In the genomic region with DNA sequence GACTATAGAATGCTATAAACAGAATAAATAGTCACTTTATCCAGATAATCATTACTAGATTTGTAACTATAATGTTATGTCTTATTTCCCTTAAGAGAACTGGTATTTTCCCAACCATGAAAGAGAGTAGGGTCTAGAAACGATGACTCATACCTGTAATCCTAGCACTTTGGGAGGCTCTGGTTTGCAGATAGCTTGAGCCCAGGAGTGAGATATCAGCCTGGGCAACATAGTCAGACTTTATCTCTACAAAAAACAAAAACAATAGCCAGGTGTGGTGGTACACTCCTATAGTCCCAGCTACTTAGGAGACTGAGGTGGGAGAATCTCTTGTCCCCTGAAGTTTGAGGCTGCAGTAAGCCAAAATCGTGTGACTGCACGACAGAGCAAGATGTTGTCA, we compare ENCODE assay signal across 14 cellular contexts. TPM values are rescaled to one million over a fixed set of nuclear protein-coding genes. Genes with fewer than 3 reads are reported as not detected.
A peak's percentile ranks its signal among the peaks of the same experiment; 100 is the strongest.
DNase-seq lines count a peak whose midpoint lies in the region; ATAC-seq and TF ChIP-seq lines count a peak whose summit lies in the region.
"Had no signal": no experiment of that assay in that cellular context is flagged by ENCODE, and none has a peak within 500 bp of the region (broad histone marks: within the 10 kb centered on the region; RNA-seq: fewer than 3 reads in every experiment).

No MANE protein-coding gene starts in this region.

- H3K27ac Mint-ChIP-seq in WTC11, result no peak overlapping the region
- H3K27ac Mint-ChIP-seq: CD14-positive monocyte; CD8-positive, alpha-beta T cell had no signal

- DNase-seq in WTC11 (ENCODE audit: low spot score), result no peak
- peak; percentile 5 for DNase-seq in kidney tubule cell (ENCODE audit: low spot score)
- no peak for DNase-seq in activated CD8-positive, alpha-beta memory T cell treated with anti-CD3 and anti-CD28 coated beads, Interleukin-2, amount 50 U/mL, for 4 hours
- no peak for DNase-seq in DMS153 (lab: John Stamatoyannopoulos, UW)
- DNase-seq: CD8-positive, alpha-beta T cell; COR-L47; GOT3 had no signal

- TF ChIP-seq POLR2A in GM18505 (IDR thresholded peaks at IDR 0.05; ENCODE audit: borderline replicate concordance, extremely low read depth, insufficient read depth, insufficient read length), result no peak

- no peaks in the 10 kb centered on the region for H3K9me3 Mint-ChIP-seq in WTC11
- H3K9me3 Mint-ChIP-seq: CD14-positive monocyte; CD8-positive, alpha-beta T cell had no signal

- POLR2A ChIA-PET in WTC11 (lab: Charles Lee), result no interaction called here

- ATAC-seq in GM18505 (IDR thresholded peaks at IDR 0.05; ENCODE audit: unreplicated experiment) (peak; percentile 50), WTC11 (peak; percentile 39; the same call in 1 of the 2 replicates), GM19035 (IDR thresholded peaks at IDR 0.05; ENCODE audit: unreplicated experiment) (no peak)
- ATAC-seq: CD8-positive, alpha-beta T cell; GM12878 had no signal

- TF ChIP-seq CTCF in WTC11 (IDR thresholded peaks at IDR 0.05), result no peak

- peaks cover 7% of the 10 kb centered on the region for H3K4me1 Mint-ChIP-seq in WTC11
- H3K4me1 Mint-ChIP-seq: CD14-positive monocyte had no signal

- CTCF ChIA-PET in WTC11 (lab: Charles Lee), result no interaction called here

- no peaks in the 10 kb centered on the region; the same call in 1 of the 2 replicates for H3K27me3 Mint-ChIP-seq in WTC11 (ENCODE audit: low read depth)

- H3K36me3 Mint-ChIP-seq in WTC11, result no peaks in the 10 kb centered on the region
- H3K36me3 Mint-ChIP-seq: CD14-positive monocyte; CD8-positive, alpha-beta T cell had no signal

- H3K4me3 Mint-ChIP-seq in WTC11, result no peak overlapping the region
- H3K4me3 Mint-ChIP-seq: CD14-positive monocyte; CD8-positive, alpha-beta T cell had no signal

TF ChIP-seq in WTC11, 78 proteins besides CTCF, POLR2A, EP300 and RAD21:
- TF ChIP-seq TP53 (CRISPR knock-in tag; IDR thresholded peaks at IDR 0.05), result no peak
- no peak for TF ChIP-seq CREM (CRISPR knock-in tag; IDR thresholded peaks at IDR 0.05)
- TF ChIP-seq, protein P1, sequence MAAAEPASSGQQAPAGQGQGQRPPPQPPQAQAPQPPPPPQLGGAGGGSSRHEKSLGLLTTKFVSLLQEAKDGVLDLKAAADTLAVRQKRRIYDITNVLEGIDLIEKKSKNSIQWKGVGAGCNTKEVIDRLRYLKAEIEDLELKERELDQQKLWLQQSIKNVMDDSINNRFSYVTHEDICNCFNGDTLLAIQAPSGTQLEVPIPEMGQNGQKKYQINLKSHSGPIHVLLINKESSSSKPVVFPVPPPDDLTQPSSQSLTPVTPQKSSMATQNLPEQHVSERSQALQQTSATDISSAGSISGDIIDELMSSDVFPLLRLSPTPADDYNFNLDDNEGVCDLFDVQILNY (CRISPR knock-in tag; IDR thresholded peaks at IDR 0.05), result no peak
- no peak for TF ChIP-seq ATF6 (CRISPR knock-in tag; IDR thresholded peaks at IDR 0.05)
- TF ChIP-seq PRRX2 (CRISPR knock-in tag; IDR thresholded peaks at IDR 0.05), result no peak
- no peak for TF ChIP-seq ATF1 (CRISPR knock-in tag; IDR thresholded peaks at IDR 0.05)
- no peak for TF ChIP-seq SMAD4 (CRISPR knock-in tag; IDR thresholded peaks at IDR 0.05)
- TF ChIP-seq SP1 (CRISPR knock-in tag; conservative IDR thresholded peaks at IDR 0.05), result no peak
- TF ChIP-seq, protein P2, sequence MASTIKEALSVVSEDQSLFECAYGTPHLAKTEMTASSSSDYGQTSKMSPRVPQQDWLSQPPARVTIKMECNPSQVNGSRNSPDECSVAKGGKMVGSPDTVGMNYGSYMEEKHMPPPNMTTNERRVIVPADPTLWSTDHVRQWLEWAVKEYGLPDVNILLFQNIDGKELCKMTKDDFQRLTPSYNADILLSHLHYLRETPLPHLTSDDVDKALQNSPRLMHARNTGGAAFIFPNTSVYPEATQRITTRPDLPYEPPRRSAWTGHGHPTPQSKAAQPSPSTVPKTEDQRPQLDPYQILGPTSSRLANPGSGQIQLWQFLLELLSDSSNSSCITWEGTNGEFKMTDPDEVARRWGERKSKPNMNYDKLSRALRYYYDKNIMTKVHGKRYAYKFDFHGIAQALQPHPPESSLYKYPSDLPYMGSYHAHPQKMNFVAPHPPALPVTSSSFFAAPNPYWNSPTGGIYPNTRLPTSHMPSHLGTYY (CRISPR knock-in tag; IDR thresholded peaks at IDR 0.05), result no peak
- no peak for TF ChIP-seq ZNF671 (CRISPR knock-in tag; IDR thresholded peaks at IDR 0.05)
- no peak for TF ChIP-seq IRF1 (CRISPR knock-in tag; IDR thresholded peaks at IDR 0.05)
- TF ChIP-seq ZNF219 (CRISPR knock-in tag; IDR thresholded peaks at IDR 0.05; ENCODE audit: borderline replicate concordance), result no peak
- no peak for TF ChIP-seq MYBL2 (CRISPR knock-in tag; IDR thresholded peaks at IDR 0.05)
- no peak for TF ChIP-seq NFYB (CRISPR knock-in tag; conservative IDR thresholded peaks at IDR 0.05; ENCODE audit: low read depth)
TF ChIP-seq in WTC11: peak in this region for 0.

RNA-seq across cellular contexts. Expression of gene OR52A5, which starts 30.9 kb away (rescaled TPM):
- total RNA-seq in WTC11 (2021), result 0.07 to 0.11 TPM in 2 of 3 replicates, not detected in the other
- total RNA-seq: A673; CD8-positive, alpha-beta T cell; G401; GM12878; HT1080 had no signal

RNA-seq across cellular contexts. Expression of gene OR52E1, which starts 37.9 kb away (rescaled TPM):
- total RNA-seq in WTC11 (2021), result not detected in 3 replicates
- total RNA-seq: A673; CD8-positive, alpha-beta T cell; G401; GM12878; HT1080 had no signal

RNA-seq across cellular contexts. Expression of gene OR52A1, which starts 47.3 kb away (rescaled TPM):
- 3.7 to 5.4 TPM (median 4.4 TPM) in 3 replicates for total RNA-seq in WTC11 (2021)
- total RNA-seq: A673; CD8-positive, alpha-beta T cell; G401; GM12878; HT1080 had no signal

RNA-seq across cellular contexts. Expression of gene OR52E2, which starts 47.9 kb away (rescaled TPM):
- total RNA-seq in WTC11 (2021), result not detected in 3 replicates
- total RNA-seq: A673; CD8-positive, alpha-beta T cell; G401; GM12878; HT1080 had no signal
